ENCODE assay signal across 23 cellular contexts in the genomic region with DNA sequence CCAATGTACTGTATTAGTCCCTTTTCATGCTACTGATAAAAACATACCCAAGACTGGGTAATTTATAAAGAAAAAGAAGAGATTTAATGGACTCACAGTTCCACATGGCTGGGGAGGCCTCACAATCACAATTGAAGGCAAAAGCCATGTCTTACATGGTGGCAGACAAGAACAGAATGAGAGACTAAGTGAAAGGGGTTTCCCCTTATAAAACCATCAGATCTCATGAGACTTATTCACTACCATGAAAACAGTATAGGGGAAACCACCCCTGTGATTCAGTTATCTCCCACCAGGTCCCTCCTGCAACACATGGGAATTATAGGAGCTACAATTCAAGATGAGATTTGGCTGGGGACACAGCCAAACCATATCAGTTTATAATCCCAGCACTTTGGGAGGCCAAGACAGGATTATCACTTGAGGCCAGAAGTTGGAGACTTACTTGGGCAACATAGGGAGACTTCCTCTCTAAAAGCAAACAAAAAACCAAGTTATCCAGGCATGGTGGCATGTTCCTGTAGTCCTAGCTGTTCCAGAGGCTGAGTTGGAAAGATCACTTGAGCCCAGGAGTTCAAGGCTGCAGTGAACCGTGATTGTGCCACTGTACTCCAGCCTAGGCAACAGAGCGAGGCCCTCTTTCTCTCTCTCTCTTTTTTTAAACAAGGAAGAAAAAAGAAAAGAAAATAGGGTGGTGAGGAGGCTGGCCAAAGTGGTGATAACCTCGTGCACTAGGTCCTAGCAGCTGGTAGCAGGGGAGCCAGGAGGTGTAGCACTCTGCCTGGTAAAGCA. TPM values are rescaled to one million over a fixed set of nuclear protein-coding genes. Genes with fewer than 3 reads are reported as not detected.
DNase-seq lines count a peak whose midpoint lies in the region; ATAC-seq, FAIRE-seq and TF ChIP-seq lines count a peak whose summit lies in the region.
"Had no signal": no experiment of that assay in that cellular context is flagged by ENCODE, and none has a peak within 500 bp of the region (broad histone marks: within the 10 kb centered on the region; RNA-seq: fewer than 3 reads in every experiment).

No MANE protein-coding gene starts in this region.

- H4K20me1 ChIP-seq in BLaER1 (no peaks in the 10 kb centered on the region), astrocyte (ENCODE audit: insufficient read depth, low read length) (no peaks in the 10 kb centered on the region), osteoblast (ENCODE audit: insufficient read depth, low read length) (no peaks in the 10 kb centered on the region), PC-3 (ENCODE audit: low read length) (no peaks in the 10 kb centered on the region)

- BruUV-seq in PC-3 (replicated peaks; lab: Mats Ljungman, UMichigan), result no TSS peak

- no peak for TF ChIP-seq CTCF in activated CD8-positive, alpha-beta T cell treated with anti-CD3 and anti-CD28 coated beads for 36 hours (IDR thresholded peaks at IDR 0.05)
- no peak for TF ChIP-seq CTCF in astrocyte (IDR thresholded peaks at IDR 0.05; ENCODE audit: insufficient read depth, low read depth, low read length)
- no peak for TF ChIP-seq CTCF in osteoblast (IDR thresholded peaks at IDR 0.05; ENCODE audit: extremely low read depth, low read depth, low read length)
- no peak for TF ChIP-seq CTCF in uterus (IDR thresholded peaks at IDR 0.05)
- no peak for TF ChIP-seq CTCF in GM10266 (IDR thresholded peaks at IDR 0.05; ENCODE audit: control insufficient read depth, insufficient read depth, low read depth, missing control alignments)
- no peak for TF ChIP-seq CTCF in PC-3 (conservative IDR thresholded peaks at IDR 0.05; ENCODE audit: low read depth, low read length)

- H3K9me3 Mint-ChIP-seq in activated CD8-positive, alpha-beta T cell treated with anti-CD3 and anti-CD28 coated beads for 36 hours, result peaks cover 16% of the 10 kb centered on the region
- peaks cover 6% of the 10 kb centered on the region for H3K9me3 Mint-ChIP-seq in activated CD8-positive, alpha-beta T cell treated with anti-CD3 and anti-CD28 coated beads, Interleukin-2, amount 10 ng/mL, durations not matched to agents 7 days and 5 days (ENCODE audit: insufficient read depth)
- peaks cover 15% of the 10 kb centered on the region for H3K9me3 Mint-ChIP-seq in astrocyte (ENCODE audit: unreplicated experiment)

- H3K36me3 Mint-ChIP-seq in activated CD8-positive, alpha-beta T cell treated with anti-CD3 and anti-CD28 coated beads for 36 hours (ENCODE audit: low read depth), result peaks cover 8% of the 10 kb centered on the region
- H3K36me3 Mint-ChIP-seq in activated CD8-positive, alpha-beta T cell treated with anti-CD3 and anti-CD28 coated beads, Interleukin-2, amount 10 ng/mL, durations not matched to agents 7 days and 5 days (ENCODE audit: low read depth), result peaks cover 12% of the 10 kb centered on the region
- peaks cover 2% of the 10 kb centered on the region for H3K36me3 Mint-ChIP-seq in astrocyte (ENCODE audit: low read depth, unreplicated experiment)

- peaks cover 39% of the 10 kb centered on the region for H3K4me1 ChIP-seq in BLaER1
- no peaks in the 10 kb centered on the region for H3K4me1 ChIP-seq in astrocyte (ENCODE audit: insufficient read depth, low read length)
- H3K4me1 ChIP-seq in osteoblast (ENCODE audit: insufficient read depth, low read length), result no peaks in the 10 kb centered on the region
- no peaks in the 10 kb centered on the region for H3K4me1 ChIP-seq in uterus
- no peaks in the 10 kb centered on the region for H3K4me1 ChIP-seq in PC-3 (ENCODE audit: insufficient read depth, low read length)

- TF ChIP-seq POLR2A in uterus (IDR thresholded peaks at IDR 0.05), result no peak

- H3K27me3 ChIP-seq in BLaER1 (no peaks in the 10 kb centered on the region), astrocyte (ENCODE audit: insufficient read depth, low read length) (peaks cover 8% of the 10 kb centered on the region), osteoblast (ENCODE audit: insufficient read depth, low read length) (peaks cover 8% of the 10 kb centered on the region), uterus (no peaks in the 10 kb centered on the region), PC-3 (ENCODE audit: low read length) (no peaks in the 10 kb centered on the region)
- H3K27me3 ChIP-seq: MG63 had no signal

- H3K27me3 Mint-ChIP-seq in activated CD8-positive, alpha-beta T cell treated with anti-CD3 and anti-CD28 coated beads for 36 hours, result peaks cover 1% of the 10 kb centered on the region
- no peaks in the 10 kb centered on the region for H3K27me3 Mint-ChIP-seq in activated CD8-positive, alpha-beta T cell treated with anti-CD3 and anti-CD28 coated beads, Interleukin-2, amount 10 ng/mL, durations not matched to agents 7 days and 5 days (ENCODE audit: low read depth)
- H3K27me3 Mint-ChIP-seq in astrocyte (ENCODE audit: low read depth, unreplicated experiment), result peaks cover 25% of the 10 kb centered on the region

- H3K27ac ChIP-seq in BLaER1 (no peak overlapping the region), astrocyte (ENCODE audit: low read depth, low read length) (no peak overlapping the region), osteoblast (ENCODE audit: low read depth, low read length) (no peak overlapping the region), uterus (no peak overlapping the region), PC-3 (ENCODE audit: low read length) (no peak overlapping the region)
- H3K27ac ChIP-seq: C4-2B had no signal

- H3F3A ChIP-seq in PC-3 (ENCODE audit: low read length, unreplicated experiment), result no peaks in the 10 kb centered on the region

- CTCF ChIA-PET in activated CD8-positive, alpha-beta T cell treated with anti-CD3 and anti-CD28 coated beads for 36 hours (lab: Charles Lee), result interaction anchor here (2.0 to 2.7 kb wide), 2 partner anchors 16 to 32 kb away, joined by 4 to 10 read pairs; no protein-coding TSS in a partner anchor
- CTCF ChIA-PET in activated CD8-positive, alpha-beta T cell treated with anti-CD3 and anti-CD28 coated beads, Interleukin-2, amount 10 ng/mL, durations not matched to agents 7 days and 5 days (lab: Charles Lee), result interaction anchor here (0.8 to 1.3 kb wide), 3 partner anchors 32 to 54 kb away, joined by 3 to 4 read pairs (median 3); no protein-coding TSS in a partner anchor
- CTCF ChIA-PET in PC-3 (lab: Charles Lee), result no interaction called here

- H3K9me2 ChIP-seq in PC-3 (replicated peaks; ENCODE audit: low read length), result no peaks in the 10 kb centered on the region

- H3K4me1 Mint-ChIP-seq in activated CD8-positive, alpha-beta T cell treated with anti-CD3 and anti-CD28 coated beads for 36 hours (ENCODE audit: low read depth), result peaks cover 11% of the 10 kb centered on the region
- no peaks in the 10 kb centered on the region for H3K4me1 Mint-ChIP-seq in activated CD8-positive, alpha-beta T cell treated with anti-CD3 and anti-CD28 coated beads, Interleukin-2, amount 10 ng/mL, durations not matched to agents 7 days and 5 days (ENCODE audit: low read depth)
- no peaks in the 10 kb centered on the region for H3K4me1 Mint-ChIP-seq in astrocyte (ENCODE audit: low read depth, unreplicated experiment)
- H3K4me1 Mint-ChIP-seq: CD8-positive, alpha-beta memory T cell had no signal

- H3K36me3 ChIP-seq in BLaER1, result peaks cover 9% of the 10 kb centered on the region; the same call in 1 of the 2 replicates
- no peaks in the 10 kb centered on the region for H3K36me3 ChIP-seq in astrocyte (ENCODE audit: insufficient read depth, low read length)
- no peaks in the 10 kb centered on the region for H3K36me3 ChIP-seq in osteoblast (ENCODE audit: insufficient read depth, low read length)
- H3K36me3 ChIP-seq in uterus, result no peaks in the 10 kb centered on the region
- no peaks in the 10 kb centered on the region for H3K36me3 ChIP-seq in PC-3 (ENCODE audit: low read depth, low read length)
- H3K36me3 ChIP-seq: MG63 had no signal

- H2AFZ ChIP-seq in astrocyte (ENCODE audit: low read depth, low read length), result no peak overlapping the region
- peak overlapping the region; percentile 92 for H2AFZ ChIP-seq in osteoblast (ENCODE audit: low read length)
- H2AFZ ChIP-seq in PC-3 (ENCODE audit: low read length), result no peak overlapping the region

- FAIRE-seq in astrocyte (lab: Jason Lieb, UNC), result no peak
- FAIRE-seq: GM19239, H54 had no signal

- H3K9me3 ChIP-seq in BLaER1, result peaks cover 51% of the 10 kb centered on the region
- H3K9me3 ChIP-seq in astrocyte (ENCODE audit: insufficient read depth, low read depth, low read length), result peaks cover 8% of the 10 kb centered on the region
- H3K9me3 ChIP-seq in osteoblast (ENCODE audit: low read depth, low read length), result no peaks in the 10 kb centered on the region
- H3K9me3 ChIP-seq in uterus, result no peaks in the 10 kb centered on the region
- no peaks in the 10 kb centered on the region for H3K9me3 ChIP-seq in PC-3 (ENCODE audit: low read length)
- H3K9me3 ChIP-seq: MG63 had no signal

- H3K4me2 ChIP-seq in BLaER1, result peak overlapping the region; percentile 35; the same call in 1 of the 2 replicates
- no peak overlapping the region for H3K4me2 ChIP-seq in astrocyte (ENCODE audit: low read length)
- H3K4me2 ChIP-seq in osteoblast (ENCODE audit: insufficient read depth, low read length), result no peak overlapping the region
- no peak overlapping the region for H3K4me2 ChIP-seq in PC-3 (ENCODE audit: low read length)

- H3K4me3 ChIP-seq in BLaER1 (no peak overlapping the region), astrocyte (ENCODE audit: insufficient read depth, low read depth, low read length) (no peak overlapping the region), osteoblast (ENCODE audit: insufficient read depth, low read length) (no peak overlapping the region), uterus (no peak overlapping the region), PC-3 (ENCODE audit: low read length) (no peak overlapping the region)
- H3K4me3 ChIP-seq: MG63 had no signal

- POLR2A ChIA-PET in activated CD8-positive, alpha-beta T cell treated with anti-CD3 and anti-CD28 coated beads for 36 hours (lab: Charles Lee), result interaction anchor here (1.5 kb wide), 1 partner anchor 21 kb away, joined by 3 read pairs; no protein-coding TSS in a partner anchor
- POLR2A ChIA-PET in activated CD8-positive, alpha-beta T cell treated with anti-CD3 and anti-CD28 coated beads, Interleukin-2, amount 10 ng/mL, durations not matched to agents 7 days and 5 days (lab: Charles Lee), result no interaction called here
- POLR2A ChIA-PET in PC-3 (lab: Charles Lee; ENCODE audit: unreplicated experiment), result no interaction called here

- H3K27ac Mint-ChIP-seq in activated CD8-positive, alpha-beta T cell treated with anti-CD3 and anti-CD28 coated beads for 36 hours, result peak overlapping the region; percentile 30
- H3K27ac Mint-ChIP-seq in activated CD8-positive, alpha-beta T cell treated with anti-CD3 and anti-CD28 coated beads, Interleukin-2, amount 10 ng/mL, durations not matched to agents 7 days and 5 days, result no peak overlapping the region
- H3K27ac Mint-ChIP-seq in astrocyte (ENCODE audit: unreplicated experiment), result peak overlapping the region; percentile 59

- H3K79me2 ChIP-seq in astrocyte (ENCODE audit: insufficient read depth, low read length), result no peaks in the 10 kb centered on the region
- H3K79me2 ChIP-seq in osteoblast (ENCODE audit: insufficient read depth, low read length), result no peaks in the 10 kb centered on the region
- H3K79me2 ChIP-seq in PC-3 (ENCODE audit: low read length), result no peaks in the 10 kb centered on the region

- ATAC-seq in activated CD8-positive, alpha-beta T cell treated with anti-CD3 and anti-CD28 coated beads for 36 hours, result peak; percentile 69
- no peak for ATAC-seq in activated CD8-positive, alpha-beta T cell treated with anti-CD3 and anti-CD28 coated beads, Interleukin-2, amount 10 ng/mL, durations not matched to agents 7 days and 5 days
- ATAC-seq in PC-3, result no peak

- H3K9ac ChIP-seq in BLaER1 (no peak overlapping the region), astrocyte (ENCODE audit: low read length) (no peak overlapping the region), PC-3 (ENCODE audit: low read length) (no peak overlapping the region)

- H3K4me3 Mint-ChIP-seq in activated CD8-positive, alpha-beta T cell treated with anti-CD3 and anti-CD28 coated beads for 36 hours, result no peak overlapping the region
- no peak overlapping the region for H3K4me3 Mint-ChIP-seq in activated CD8-positive, alpha-beta T cell treated with anti-CD3 and anti-CD28 coated beads, Interleukin-2, amount 10 ng/mL, durations not matched to agents 7 days and 5 days
- no peak overlapping the region for H3K4me3 Mint-ChIP-seq in astrocyte (ENCODE audit: unreplicated experiment)
- H3K4me3 Mint-ChIP-seq: CD8-positive, alpha-beta memory T cell had no signal

- intact Hi-C loops in activated CD8-positive, alpha-beta T cell treated with anti-CD3 and anti-CD28 coated beads for 36 hours (cut with micrococcal nuclease), result no loop called here
- intact Hi-C loops in uterus (cut with DNase I; ENCODE audit: low total_unique reads), result no loop called here
- intact Hi-C loops in PC-3 (cut with micrococcal nuclease), result no loop called here

- DNase-seq in activated CD8-positive, alpha-beta T cell treated with anti-CD3 and anti-CD28 coated beads for 36 hours, result no peak
- no peak for DNase-seq in activated CD8-positive, alpha-beta T cell treated with anti-CD3 and anti-CD28 coated beads, Interleukin-2, amount 10 ng/mL, durations not matched to agents 7 days and 5 days
- DNase-seq in astrocyte (ENCODE audit: low read depth) (no peak), osteoblast (ENCODE audit: insufficient read length, low spot score, missing footprints) (no peak), uterus (no peak), GM10266 (ENCODE audit: extremely low spot score) (no peak), PC-3 (no peak)
- DNase-seq: AML-193; Calu3; CD8-positive, alpha-beta memory T cell; DMS153; MG63; NCI-H1436; NCI-H187 treated with DMSO at 0.1 percent for 48 hours; NCI-H2107; NCI-H446 treated with DMSO at 0.1 percent for 48 hours; NCI-H526 treated with DMSO at 0.1 percent for 48 hours; RPMI8226; SHP77 had no signal

RNA-seq across cellular contexts. Expression of a gene that starts 22.9 kb away (rescaled TPM):
- 10 to 100 TPM; 14.4 to 14.5 TPM for total RNA-seq in activated CD8-positive, alpha-beta T cell treated with anti-CD3 and anti-CD28 coated beads for 36 hours
- 1 to 10 TPM; 6.3 to 7.4 TPM for total RNA-seq in activated CD8-positive, alpha-beta T cell treated with anti-CD3 and anti-CD28 coated beads, Interleukin-2, amount 10 ng/mL, durations not matched to agents 7 days and 5 days
- total RNA-seq in astrocyte (144 and 156 TPM in 2 replicates), osteoblast (13.0 and 22.4 TPM in 2 replicates), uterus (10 to 100 TPM in 2 of 4 donors, 1 to 10 TPM in 2; 2.1 to 74.1 (median 30.3) TPM), PC-3 (2014; rRNA removed) (108 and 144 TPM in 2 replicates)

RNA-seq across cellular contexts. Expression of a gene that starts 46.6 kb away (rescaled TPM):
- total RNA-seq in activated CD8-positive, alpha-beta T cell treated with anti-CD3 and anti-CD28 coated beads for 36 hours, result 10 to 100 TPM; 37.1 to 41.9 TPM
- 10 to 100 TPM; 30.0 to 30.1 TPM for total RNA-seq in activated CD8-positive, alpha-beta T cell treated with anti-CD3 and anti-CD28 coated beads, Interleukin-2, amount 10 ng/mL, durations not matched to agents 7 days and 5 days
- total RNA-seq in astrocyte (34.3 and 41.3 TPM in 2 replicates), osteoblast (8.8 and 10.9 TPM in 2 replicates), uterus (10 to 100 TPM in 3 of 4 donors, not detected in 1; 27.4 to 96.6 (median 65.2) TPM), PC-3 (2014; rRNA removed) (21.7 and 28.7 TPM in 2 replicates)

RNA-seq across cellular contexts. Expression of a gene that starts 52.6 kb away (rescaled TPM):
- 10 to 100 TPM; 83.0 to 84.0 TPM for total RNA-seq in activated CD8-positive, alpha-beta T cell treated with anti-CD3 and anti-CD28 coated beads for 36 hours
- 10 to 100 TPM; 38.4 to 38.8 TPM for total RNA-seq in activated CD8-positive, alpha-beta T cell treated with anti-CD3 and anti-CD28 coated beads, Interleukin-2, amount 10 ng/mL, durations not matched to agents 7 days and 5 days
- total RNA-seq in astrocyte (19.8 and 21.6 TPM in 2 replicates), osteoblast (14.5 and 15.6 TPM in 2 replicates), uterus (10 to 100 TPM; 12.6 to 34.2 (median 22.4) TPM), PC-3 (2014; rRNA removed) (66.5 and 87.8 TPM in 2 replicates)
